ENCODE assay signal across 11 cellular contexts in the genomic region with DNA sequence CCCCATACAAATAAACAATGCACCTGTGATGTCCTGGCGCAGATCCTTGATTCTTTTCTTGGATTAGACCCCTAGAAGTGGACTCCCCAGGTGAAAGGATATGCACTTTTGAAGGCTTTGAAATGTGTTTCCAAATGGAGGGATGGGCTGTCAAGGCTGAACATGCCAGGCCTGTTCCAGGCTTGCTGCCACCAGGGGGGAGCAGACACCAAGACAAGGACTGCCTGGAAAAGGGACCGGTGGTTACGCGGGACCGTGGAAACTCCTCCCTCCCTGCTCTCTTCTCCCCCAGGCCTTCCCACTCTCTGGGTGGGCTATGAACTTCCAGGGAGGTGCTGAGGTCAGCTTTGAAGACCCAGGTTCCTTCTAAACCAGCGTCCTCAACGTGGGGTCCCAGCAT. TPM values are rescaled to one million over a fixed set of nuclear protein-coding genes. Genes with fewer than 3 reads are reported as not detected.
A peak's percentile ranks its signal among the peaks of the same experiment; 100 is the strongest.
DNase-seq lines count a peak whose midpoint lies in the region; ATAC-seq, FAIRE-seq and TF ChIP-seq lines count a peak whose summit lies in the region.
"Had no signal": no experiment of that assay in that cellular context is flagged by ENCODE, and none has a peak within 500 bp of the region (broad histone marks: within the 10 kb centered on the region; RNA-seq: fewer than 3 reads in every experiment).

No MANE protein-coding gene starts in this region.

- H3K4me2 ChIP-seq in GM12878 (ENCODE audit: control insufficient read depth, insufficient read depth) = no peak overlapping the region

- H3K27ac Mint-ChIP-seq in mesothelial cell of epicardium = no peak overlapping the region

- SMC1A ChIA-PET in GM12878 (lab: Charles Lee; ENCODE audit: uncharacterized antibody, unreplicated experiment) = interaction anchor here (0.6 kb wide), 1 partner anchor 198 kb away, joined by 4 read pairs; no protein-coding TSS in a partner anchor

- POLR2A ChIA-PET in GM12878 (lab: Charles Lee) = no interaction called here

- no peaks in the 10 kb centered on the region for H3K9me3 Mint-ChIP-seq in mesothelial cell of epicardium

- ATAC-seq in GM12878 = no peak
- no peak for ATAC-seq in GM21737 (IDR thresholded peaks at IDR 0.05; ENCODE audit: unreplicated experiment)
- ATAC-seq in GM21381 (IDR thresholded peaks at IDR 0.05; ENCODE audit: unreplicated experiment) = no peak

- intact Hi-C loops in GM12878 (cut with micrococcal nuclease; ENCODE audit: unreplicated experiment) = no loop called here

- peaks cover 12% of the 10 kb centered on the region for H3K27me3 Mint-ChIP-seq in mesothelial cell of epicardium (ENCODE audit: low read depth)

- TF ChIP-seq POLR2A in GM12878 (IDR thresholded peaks at IDR 0.05; ENCODE audit: low read depth, low read length) = no peak

- H3K36me3 Mint-ChIP-seq in mesothelial cell of epicardium = no peaks in the 10 kb centered on the region

- no peaks in the 10 kb centered on the region for H3K4me1 ChIP-seq in GM12878 (ENCODE audit: control insufficient read depth, insufficient read depth, low read length)
- H3K4me1 ChIP-seq: prostate gland had no signal

- TF ChIP-seq EP300 in GM12878 (IDR thresholded peaks at IDR 0.05; ENCODE audit: borderline replicate concordance in 1 of 2, control insufficient read depth in 1 of 2, low read depth in 2 of 2, low read length in 2 of 2) = no peak

- no peaks in the 10 kb centered on the region for H3K9me3 ChIP-seq in GM12878 (replicated peaks; ENCODE audit: control insufficient read depth, insufficient read depth, low read length)
- H3K9me3 ChIP-seq: prostate gland had no signal

- no peaks in the 10 kb centered on the region for H3K79me2 ChIP-seq in GM12878 (ENCODE audit: control insufficient read depth, insufficient read depth, low read length)

- peaks cover 5% of the 10 kb centered on the region for H3K4me1 Mint-ChIP-seq in mesothelial cell of epicardium

- whole genome bisulfite sequencing in GM12878 (ENCODE audit: insufficient coverage, insufficient replicate concordance, low lambda C conversion rate, missing lambda C conversion rate) = 32% methylated on average over 7 of the region's 7 CpGs

- no peak overlapping the region for H3K9ac ChIP-seq in GM12878 (ENCODE audit: control insufficient read depth, insufficient read depth, low read length)

- H4K20me1 ChIP-seq in GM12878 (ENCODE audit: control insufficient read depth, insufficient read depth) = no peaks in the 10 kb centered on the region

- in situ Hi-C loops in GM12878 (cut with MboI) = no loop called here

- TF ChIP-seq CTCF in D721Med (IDR thresholded peaks at IDR 0.05; ENCODE audit: insufficient read depth, missing control alignments) = peak; percentile 49
- TF ChIP-seq CTCF in GM12878 (IDR thresholded peaks at IDR 0.05 in 2 of 3, conservative IDR thresholded peaks at IDR 0.05 in 1 of 3; ENCODE audit: control insufficient read depth in 2 of 3, extremely low read depth in 1 of 3, insufficient read depth in 1 of 3, low read depth in 3 of 3, low read length in 3 of 3) = peak; percentile 17 to 28 (median 25); a peak in 3 of 6 replicates
- peak; percentile 56 for TF ChIP-seq CTCF in mesothelial cell of epicardium (IDR thresholded peaks at IDR 0.05; ENCODE audit: unreplicated experiment)

- H3K4me3 Mint-ChIP-seq in mesothelial cell of epicardium = no peak overlapping the region

- RAD21 ChIA-PET in GM12878 (lab: Charles Lee; ENCODE audit: unreplicated experiment) = no interaction called here

- no peaks in the 10 kb centered on the region; a peak in 3 of 4 replicates for H3K27me3 ChIP-seq in GM12878 (replicated peaks in 1 of 2; ENCODE audit: control insufficient read depth in 2 of 2, insufficient read depth in 2 of 2, low read length in 1 of 2)

- no peak overlapping the region for H2AFZ ChIP-seq in GM12878 (ENCODE audit: control insufficient read depth, low read depth, low read length)

- DNase-seq in D721Med (ENCODE audit: insufficient read length, low spot score) (no peak), HuH-7 (ENCODE audit: low spot score) (peak; percentile 73), GM12878 (ENCODE audit: low read depth, low spot score) (no peak), mesothelial cell of epicardium (ENCODE audit: low spot score in 2 of 2, unreplicated experiment in 2 of 2) (peak in 1 of 2 experiments; percentile 69), T-helper 2 cell (no peak), dedifferentiated amniotic fluid mesenchymal stem cell (ENCODE audit: extremely low spot score) (no peak)
- DNase-seq: aorta had no signal

- H3K27ac ChIP-seq in GM12878 (ENCODE audit: control insufficient read depth, insufficient read depth) = no peak overlapping the region
- H3K27ac ChIP-seq: prostate gland had no signal

- BruUV-seq in GM12878 (replicated peaks; lab: Mats Ljungman, UMichigan) = no TSS peak

- CTCF ChIA-PET in GM12878 (lab: Yijun Ruan, JAX) = no interaction called here

- H3K4me3 ChIP-seq in GM12878 = no peak overlapping the region
- H3K4me3 ChIP-seq: prostate gland had no signal

- no peaks in the 10 kb centered on the region for H3K36me3 ChIP-seq in GM12878 (ENCODE audit: control insufficient read depth in 2 of 2, insufficient read depth in 2 of 2, low read length in 1 of 2)
- H3K36me3 ChIP-seq: prostate gland had no signal

- TF ChIP-seq RAD21 in GM12878 (IDR thresholded peaks at IDR 0.05; ENCODE audit: insufficient read depth, low read depth, low read length) = peak; percentile 38; the same call in 1 of the 2 replicates

- no peak for FAIRE-seq in D721Med (lab: Jason Lieb, UNC)
- FAIRE-seq in GM12878 (lab: Jason Lieb, UNC) = no peak

RNA-seq across cellular contexts. Expression of a gene that starts 12.7 kb away (rescaled TPM):
- not detected in 2 replicates for total RNA-seq in GM12878 (2013; cell fraction: nucleolus; rRNA removed)
- total RNA-seq in GM12878 (2014; rRNA removed) = not detected in 2 replicates
- not detected in 2 replicates for total RNA-seq in GM12878 (2014; rRNA removed; fragmentation: Illumina TruSeq; extraction: Trizol)
- 0.19 and 0.62 TPM in 2 replicates for total RNA-seq in GM12878 (2021)
- polyA plus RNA-seq in GM12878 (2011; ENCODE audit: low read depth) = not detected
- polyA plus RNA-seq in GM12878 (2011; rRNA removed) = not detected in 2 replicates
- 0.04 TPM in 1 of 2 replicates, not detected in the other for polyA plus RNA-seq in GM12878 (2011; cell fraction: cytosol; rRNA removed)
- polyA plus RNA-seq in GM12878 (2011; cell fraction: nucleus; rRNA removed) = not detected in 2 replicates
- not detected in 2 replicates for polyA plus RNA-seq in GM12878 (2012)
- not detected in 2 replicates for polyA plus RNA-seq in GM12878 (2014; fragmentation: Illumina TruSeq; extraction: Trizol)
- not detected for polyA plus RNA-seq in GM12878 (2014; fragmentation: Nextera tagmentation; extraction: Ambion mirVana)
- not detected in 2 replicates for polyA plus RNA-seq in GM12878 (2014; rRNA removed)
- polyA plus RNA-seq in GM12878 (2016; fragmentation: Nextera tagmentation; extraction: Ambion mirVana) = not detected
- not detected in 2 replicates for polyA minus RNA-seq in GM12878 (2011; rRNA and poly(A)+ RNA removed)
- not detected in 2 replicates for polyA minus RNA-seq in GM12878 (2011; cell fraction: cytosol; rRNA and poly(A)+ RNA removed)
- not detected in 2 replicates for polyA minus RNA-seq in GM12878 (2011; cell fraction: nucleus; rRNA and poly(A)+ RNA removed)
- not detected in 3 replicates for total RNA-seq in mesothelial cell of epicardium
- total RNA-seq: RPMI7951 had no signal

RNA-seq across cellular contexts. Expression of a gene that starts 22.3 kb away (rescaled TPM):
- total RNA-seq in GM12878 (2013; cell fraction: nucleolus; rRNA removed) = not detected in 2 replicates
- total RNA-seq in GM12878 (2014; rRNA removed) (not detected in 2 replicates), GM12878 (2014; rRNA removed; fragmentation: Illumina TruSeq; extraction: Trizol) (not detected in 2 replicates), GM12878 (2021) (0.64 and 0.74 TPM in 2 replicates), mesothelial cell of epicardium (not detected in 3 replicates)
- not detected for polyA plus RNA-seq in GM12878 (2011; ENCODE audit: low read depth)
- polyA plus RNA-seq in GM12878 (2011; rRNA removed) (not detected in 2 replicates), GM12878 (2014; fragmentation: Illumina TruSeq; extraction: Trizol) (not detected in 2 replicates), GM12878 (2014; fragmentation: Nextera tagmentation; extraction: Ambion mirVana) (not detected), GM12878 (2014; rRNA removed) (not detected in 2 replicates), GM12878 (2016; fragmentation: Nextera tagmentation; extraction: Ambion mirVana) (not detected)
- not detected in 2 replicates for polyA plus RNA-seq in GM12878 (2011; cell fraction: cytosol; rRNA removed)
- not detected in 2 replicates for polyA plus RNA-seq in GM12878 (2011; cell fraction: nucleus; rRNA removed)
- not detected in 2 replicates for polyA plus RNA-seq in GM12878 (2012)
- not detected in 2 replicates for polyA minus RNA-seq in GM12878 (2011; rRNA and poly(A)+ RNA removed)
- not detected in 2 replicates for polyA minus RNA-seq in GM12878 (2011; cell fraction: cytosol; rRNA and poly(A)+ RNA removed)
- not detected in 2 replicates for polyA minus RNA-seq in GM12878 (2011; cell fraction: nucleus; rRNA and poly(A)+ RNA removed)
- total RNA-seq: RPMI7951 had no signal

RNA-seq across cellular contexts. Expression of a gene that starts 29.3 kb away (rescaled TPM):
- total RNA-seq in GM12878 (2013; cell fraction: nucleolus; rRNA removed) = not detected in 2 replicates
- total RNA-seq in GM12878 (2014; rRNA removed) (not detected in 2 replicates), GM12878 (2014; rRNA removed; fragmentation: Illumina TruSeq; extraction: Trizol) (not detected in 2 replicates), GM12878 (2021) (0.24 and 0.59 TPM in 2 replicates), mesothelial cell of epicardium (not detected in 3 replicates)
- not detected for polyA plus RNA-seq in GM12878 (2011; ENCODE audit: low read depth)
- polyA plus RNA-seq in GM12878 (2011; rRNA removed) (not detected in 2 replicates), GM12878 (2014; fragmentation: Illumina TruSeq; extraction: Trizol) (not detected in 2 replicates), GM12878 (2014; fragmentation: Nextera tagmentation; extraction: Ambion mirVana) (not detected), GM12878 (2014; rRNA removed) (not detected in 2 replicates), GM12878 (2016; fragmentation: Nextera tagmentation; extraction: Ambion mirVana) (not detected)
- polyA plus RNA-seq in GM12878 (2011; cell fraction: cytosol; rRNA removed) = not detected in 2 replicates
- not detected in 2 replicates for polyA plus RNA-seq in GM12878 (2011; cell fraction: nucleus; rRNA removed)
- polyA plus RNA-seq in GM12878 (2012) = not detected in 2 replicates
- not detected in 2 replicates for polyA minus RNA-seq in GM12878 (2011; rRNA and poly(A)+ RNA removed)
- not detected in 2 replicates for polyA minus RNA-seq in GM12878 (2011; cell fraction: cytosol; rRNA and poly(A)+ RNA removed)
- polyA minus RNA-seq in GM12878 (2011; cell fraction: nucleus; rRNA and poly(A)+ RNA removed) = not detected in 2 replicates
- total RNA-seq: RPMI7951 had no signal

RNA-seq across cellular contexts. Expression of a gene that starts 44.9 kb away (rescaled TPM):
- 1.6 and 3.4 TPM in 2 replicates for total RNA-seq in GM12878 (2013; cell fraction: nucleolus; rRNA removed)
- total RNA-seq in GM12878 (2014; rRNA removed) = 1.7 and 2.6 TPM in 2 replicates
- total RNA-seq in GM12878 (2014; rRNA removed; fragmentation: Illumina TruSeq; extraction: Trizol) = 0.92 and 0.94 TPM in 2 replicates
- 2.0 and 3.3 TPM in 2 replicates for total RNA-seq in GM12878 (2021)
- polyA plus RNA-seq in GM12878 (2011; ENCODE audit: low read depth) = 0.07 TPM
- polyA plus RNA-seq in GM12878 (2011; rRNA removed) = 0.13 and 0.68 TPM in 2 replicates
- 0.73 and 0.84 TPM in 2 replicates for polyA plus RNA-seq in GM12878 (2011; cell fraction: cytosol; rRNA removed)
- 1.1 and 2.1 TPM in 2 replicates for polyA plus RNA-seq in GM12878 (2011; cell fraction: nucleus; rRNA removed)
- polyA plus RNA-seq in GM12878 (2012) = 0.22 and 0.46 TPM in 2 replicates
- 0.68 and 1.2 TPM in 2 replicates for polyA plus RNA-seq in GM12878 (2014; fragmentation: Illumina TruSeq; extraction: Trizol)
- polyA plus RNA-seq in GM12878 (2014; fragmentation: Nextera tagmentation; extraction: Ambion mirVana) = under 1 TPM; 0.13 to 0.31 TPM
- polyA plus RNA-seq in GM12878 (2014; rRNA removed) = 1.2 and 1.6 TPM in 2 replicates
- polyA plus RNA-seq in GM12878 (2016; fragmentation: Nextera tagmentation; extraction: Ambion mirVana) = under 1 TPM; 0.24 to 0.91 TPM
- polyA minus RNA-seq in GM12878 (2011; rRNA and poly(A)+ RNA removed) = 2.3 and 3.2 TPM in 2 replicates
- 0.31 and 0.40 TPM in 2 replicates for polyA minus RNA-seq in GM12878 (2011; cell fraction: cytosol; rRNA and poly(A)+ RNA removed)
- 0.77 and 0.97 TPM in 2 replicates for polyA minus RNA-seq in GM12878 (2011; cell fraction: nucleus; rRNA and poly(A)+ RNA removed)
- 125 to 133 TPM (median 130 TPM) in 3 replicates for total RNA-seq in mesothelial cell of epicardium
